ENCODE assay signal across 1 cellular context in genomic region chr1:204623365-204623893, GRCh38.
TF ChIP-seq lines count a peak whose summit lies in the region.

No MANE protein-coding gene starts in this region.

TF ChIP-seq in K562, 482 proteins besides CTCF, POLR2A, EP300 and RAD21 (continued from another document and continues in another):
- no peak for TF ChIP-seq THAP7 (CRISPR knock-in tag; IDR thresholded peaks at IDR 0.05)
- no peak for TF ChIP-seq GABPA (tag; conservative IDR thresholded peaks at IDR 0.05; ENCODE audit: low read depth)
- no peak for TF ChIP-seq ZFP91 (CRISPR knock-in tag; IDR thresholded peaks at IDR 0.05)
- no peak for TF ChIP-seq MTA2 (IDR thresholded peaks at IDR 0.05; ENCODE audit: low read depth)
- TF ChIP-seq MCM2 (IDR thresholded peaks at IDR 0.05; ENCODE audit: low read depth), result no peak
- peak in 1 of 2 experiments; percentile 39; a peak in 1 of 4 replicates for TF ChIP-seq HDAC1 (IDR thresholded peaks at IDR 0.05)
- TF ChIP-seq SETDB1 (IDR thresholded peaks at IDR 0.05; ENCODE audit: low read length), result no peak
- no peak for TF ChIP-seq CBX8 (IDR thresholded peaks at IDR 0.05; ENCODE audit: borderline replicate concordance, extremely low read depth, low read depth, low read length, poor library complexity, severe bottlenecking)
- no peak for TF ChIP-seq RB1 (IDR thresholded peaks at IDR 0.05; ENCODE audit: low read depth)
- peak; percentile 47; the same call in 1 of the 2 replicates for TF ChIP-seq TEAD4 (IDR thresholded peaks at IDR 0.05; ENCODE audit: low read length)
- no peak for TF ChIP-seq TEAD4 (CRISPR knock-in tag; IDR thresholded peaks at IDR 0.05; ENCODE audit: borderline replicate concordance)
- TF ChIP-seq ZNF740 (CRISPR knock-in tag; IDR thresholded peaks at IDR 0.05), result no peak
- no peak for TF ChIP-seq ZNF740 (tag; IDR thresholded peaks at IDR 0.05)
- TF ChIP-seq HEY1 (CRISPR knock-in tag; IDR thresholded peaks at IDR 0.05; ENCODE audit: borderline replicate concordance), result no peak
- peak; percentile 74 for TF ChIP-seq MAX (CRISPR knock-in tag; IDR thresholded peaks at IDR 0.05)
- no peak for TF ChIP-seq ZNF395 (CRISPR knock-in tag; IDR thresholded peaks at IDR 0.05)
- no peak for TF ChIP-seq TRIM25 (IDR thresholded peaks at IDR 0.05; ENCODE audit: borderline replicate concordance)
- no peak for TF ChIP-seq ZZZ3 (IDR thresholded peaks at IDR 0.05)
- TF ChIP-seq CHAMP1 (IDR thresholded peaks at IDR 0.05), result no peak
- TF ChIP-seq NR4A1 (CRISPR knock-in tag; IDR thresholded peaks at IDR 0.05), result no peak
- TF ChIP-seq NR4A1 (tag; IDR thresholded peaks at IDR 0.05), result no peak
- no peak for TF ChIP-seq TFAM (CRISPR knock-in tag; conservative IDR thresholded peaks at IDR 0.05)
- TF ChIP-seq EGR1 (conservative IDR thresholded peaks at IDR 0.05), result peak; percentile 96
- no peak for TF ChIP-seq ESRRB (CRISPR knock-in tag; IDR thresholded peaks at IDR 0.05; ENCODE audit: borderline replicate concordance)
- no peak for TF ChIP-seq ZNF57 (CRISPR knock-in tag; IDR thresholded peaks at IDR 0.05)
- no peak for TF ChIP-seq RBM39 (optimal IDR thresholded peaks at IDR 0.05; ENCODE audit: low read depth, low read length)
- no peak for TF ChIP-seq MYBL2 (IDR thresholded peaks at IDR 0.05; ENCODE audit: low read depth)
- no peak for TF ChIP-seq MYBL2 (CRISPR knock-in tag; IDR thresholded peaks at IDR 0.05; ENCODE audit: borderline replicate concordance)
- TF ChIP-seq ZNF217 (CRISPR knock-in tag; IDR thresholded peaks at IDR 0.05), result no peak
- TF ChIP-seq CHD2 (IDR thresholded peaks at IDR 0.05; ENCODE audit: low read depth, low read length), result no peak
- TF ChIP-seq POLR2B (IDR thresholded peaks at IDR 0.05; ENCODE audit: low read depth, partially characterized antibody), result no peak
- TF ChIP-seq NEUROD1 (IDR thresholded peaks at IDR 0.05; ENCODE audit: borderline replicate concordance, low read depth, low read length, partially characterized antibody), result peak; percentile 62
- TF ChIP-seq MED1 (CRISPR knock-in tag; IDR thresholded peaks at IDR 0.05; ENCODE audit: borderline replicate concordance), result no peak
- no peak for TF ChIP-seq SREBF1 (IDR thresholded peaks at IDR 0.05; ENCODE audit: borderline replicate concordance, low read depth, low read length)
- TF ChIP-seq MXI1 (IDR thresholded peaks at IDR 0.05; ENCODE audit: low read depth, low read length), result no peak
- no peak for TF ChIP-seq CLOCK (CRISPR knock-in tag; IDR thresholded peaks at IDR 0.05; ENCODE audit: borderline replicate concordance)
- TF ChIP-seq SIN3A (IDR thresholded peaks at IDR 0.05; ENCODE audit: borderline replicate concordance in 2 of 2, control insufficient read depth in 1 of 2, low read depth in 2 of 2, low read length in 2 of 2), result 0 out of 4 replicates have a peak, but pooled peaks of 1 of the 2 experiments have one; percentile 43
- no peak for TF ChIP-seq CTCFL (IDR thresholded peaks at IDR 0.05; ENCODE audit: borderline replicate concordance, insufficient read depth, low read depth, low read length, poor library complexity, severe bottlenecking)
- no peak; the same call in 1 of the 2 replicates for TF ChIP-seq ZNF143 (CRISPR knock-in tag; IDR thresholded peaks at IDR 0.05)
- TF ChIP-seq HNRNPUL1 (IDR thresholded peaks at IDR 0.05; ENCODE audit: low read length), result no peak
- TF ChIP-seq IRF2 (CRISPR knock-in tag; IDR thresholded peaks at IDR 0.05), result no peak
- TF ChIP-seq SRSF7 (optimal IDR thresholded peaks at IDR 0.05; ENCODE audit: low read depth, low read length), result no peak
- TF ChIP-seq BRF2 (IDR thresholded peaks at IDR 0.05; ENCODE audit: borderline replicate concordance, insufficient read depth, insufficient read length), result no peak
- TF ChIP-seq ZNF316 (IDR thresholded peaks at IDR 0.05), result peak; percentile 81
- TF ChIP-seq CBX1 (IDR thresholded peaks at IDR 0.05; ENCODE audit: low read depth), result no peak
- TF ChIP-seq TCF15 (CRISPR knock-in tag; IDR thresholded peaks at IDR 0.05), result no peak
- peak; percentile 99 for TF ChIP-seq JUND (IDR thresholded peaks at IDR 0.05; ENCODE audit: borderline replicate concordance, low read depth, low read length)
- TF ChIP-seq JUND (tag; IDR thresholded peaks at IDR 0.05; ENCODE audit: borderline replicate concordance, low read depth, low read length), result peak; percentile 96
- TF ChIP-seq OTX1 (CRISPR knock-in tag; IDR thresholded peaks at IDR 0.05), result no peak
- TF ChIP-seq ZNF3 (CRISPR knock-in tag; IDR thresholded peaks at IDR 0.05), result no peak
- TF ChIP-seq GATA2 (CRISPR knock-in tag; IDR thresholded peaks at IDR 0.05), result no peak
